In the genomic region with DNA sequence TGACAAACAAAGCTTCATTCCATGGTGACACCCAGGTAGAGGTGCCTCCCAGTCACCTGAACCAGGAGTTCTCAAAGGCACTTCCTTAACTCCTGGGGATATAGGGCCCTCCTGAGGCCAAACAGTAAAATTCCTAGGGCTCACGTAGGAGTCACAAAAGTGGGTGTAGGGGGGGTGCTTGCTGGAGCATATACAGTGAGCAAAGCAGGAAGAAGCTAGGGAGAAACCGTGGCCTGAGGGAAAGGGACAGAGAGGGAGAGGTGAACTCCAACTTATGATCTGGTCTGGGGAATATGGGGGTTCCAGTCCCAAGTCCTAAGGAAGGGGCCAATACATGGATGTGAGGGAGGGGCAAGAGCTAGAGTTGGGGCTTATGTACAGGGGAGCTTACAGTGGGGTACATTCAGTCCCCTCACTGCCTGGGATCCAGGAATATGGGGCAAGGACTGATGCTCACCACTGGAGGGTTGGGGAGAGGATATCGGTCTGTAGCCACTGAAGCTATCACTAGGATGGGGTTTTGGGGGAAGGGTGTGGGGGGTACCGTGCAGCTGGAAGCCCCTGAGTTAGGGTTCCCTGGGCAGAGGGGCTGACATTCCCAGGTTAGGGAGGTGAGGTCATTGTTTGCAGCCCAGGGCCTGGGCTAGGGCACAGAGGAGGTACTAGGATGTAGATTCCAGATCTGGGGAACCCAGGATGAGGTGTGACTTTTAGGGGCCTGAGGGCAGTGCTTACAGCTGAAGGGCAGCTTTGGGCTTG, we compare ENCODE assay signal across 8 cellular contexts. TPM values are rescaled to one million over a fixed set of nuclear protein-coding genes. Genes with fewer than 3 reads are reported as not detected.
A peak's percentile ranks its signal among the peaks of the same experiment; 100 is the strongest.
DNase-seq lines count a peak whose midpoint lies in the region; ATAC-seq, FAIRE-seq and TF ChIP-seq lines count a peak whose summit lies in the region.

No MANE protein-coding gene starts in this region.

- no peak for DNase-seq in AG09309 (ENCODE audit: low read depth)
- DNase-seq in HuH-7.5 (ENCODE audit: low spot score), result peak; percentile 62
- peak; percentile 80 for DNase-seq in bronchial epithelial cell (ENCODE audit: low read depth)
- DNase-seq in activated CD4-positive, CD25-positive, alpha-beta regulatory T cell treated with anti-CD3 and anti-CD28 coated beads, Interleukin-2, amount 50 U/mL, for 72 hours, result no peak

- ATAC-seq in GM21367 (IDR thresholded peaks at IDR 0.05; ENCODE audit: unreplicated experiment) (no peak), HG02610 (IDR thresholded peaks at IDR 0.05; ENCODE audit: unreplicated experiment) (no peak), HG02884 (IDR thresholded peaks at IDR 0.05; ENCODE audit: unreplicated experiment) (no peak)

- H3K27ac ChIP-seq in mucosa of rectum (ENCODE audit: low read depth in 2 of 2, low read length in 2 of 2), result peak overlapping the region; percentile 90 to 91

- TF ChIP-seq CTCF in AG09309 (IDR thresholded peaks at IDR 0.05; ENCODE audit: control insufficient read depth, insufficient read depth, low read depth, low read length, missing control alignments), result peak; percentile 16
- TF ChIP-seq CTCF in bronchial epithelial cell (IDR thresholded peaks at IDR 0.05; ENCODE audit: insufficient read depth, low read length, severe bottlenecking), result peak; percentile 46

- H3K36me3 ChIP-seq in bronchial epithelial cell (ENCODE audit: control insufficient read depth, insufficient read depth, low read length), result peaks cover 10% of the 10 kb centered on the region
- H3K36me3 ChIP-seq in mucosa of rectum (ENCODE audit: control insufficient read depth in 2 of 2, insufficient read depth in 2 of 2, low read length in 2 of 2), result peaks cover 3 to 6% of the 10 kb centered on the region in 2 donors

- peaks cover 40 to 43% of the 10 kb centered on the region in 2 donors for H3K4me1 ChIP-seq in mucosa of rectum (ENCODE audit: control insufficient read depth in 2 of 2, insufficient read depth in 2 of 2, low read length in 2 of 2)

- H3K9me3 ChIP-seq in mucosa of rectum (ENCODE audit: control insufficient read depth in 2 of 2, low read length in 2 of 2), result no peaks in the 10 kb centered on the region

- H3K27me3 ChIP-seq in bronchial epithelial cell (ENCODE audit: control insufficient read depth, insufficient read depth, low read length) (no peaks in the 10 kb centered on the region), mucosa of rectum (ENCODE audit: control insufficient read depth in 2 of 2, insufficient read depth in 2 of 2, low read length in 2 of 2) (no peaks in the 10 kb centered on the region)

- no peak for FAIRE-seq in bronchial epithelial cell (lab: Jason Lieb, UNC)

- peak overlapping the region; percentile 97 for H3K4me3 ChIP-seq in AG09309 (ENCODE audit: control insufficient read depth, low read depth, low read length)
- H3K4me3 ChIP-seq in bronchial epithelial cell (ENCODE audit: low read depth, low read length), result peak overlapping the region; percentile 88
- H3K4me3 ChIP-seq in mucosa of rectum (ENCODE audit: low read length in 2 of 2), result peak overlapping the region; percentile 83 to 88

- peak overlapping the region; percentile 91 to 99 for H3K9ac ChIP-seq in mucosa of rectum (ENCODE audit: low read depth in 1 of 2, low read length in 2 of 2)

RNA-seq across cellular contexts. Expression of a gene that starts 0.9 kb away (rescaled TPM):
- total RNA-seq in bronchial epithelial cell, result 9.7 and 16.9 TPM in 2 replicates

RNA-seq across cellular contexts. Expression of a gene that starts 38.1 kb away (rescaled TPM):
- 71.3 and 118 TPM in 2 replicates for total RNA-seq in bronchial epithelial cell

RNA-seq across cellular contexts. Expression of a gene that starts 39.6 kb away (rescaled TPM):
- total RNA-seq in bronchial epithelial cell, result 18.4 and 30.2 TPM in 2 replicates

Comparison
In these comparisons a context has a peak if more than half of its experiments do, and no peak if none do; other contexts are left out.
1. DNase-seq: peak in HuH-7.5 (single experiment) and bronchial epithelial cell (single experiment); none in AG09309 (single experiment) and activated CD4-positive, CD25-positive, alpha-beta regulatory T cell treated with anti-CD3 and anti-CD28 coated beads, Interleukin-2, amount 50 U/mL, for 72 hours (single experiment).
2. Peak in every context shown above with its lines, with median percentiles within 50 percentile points of each other: H3K4me3 ChIP-seq.